In the genomic region with DNA sequence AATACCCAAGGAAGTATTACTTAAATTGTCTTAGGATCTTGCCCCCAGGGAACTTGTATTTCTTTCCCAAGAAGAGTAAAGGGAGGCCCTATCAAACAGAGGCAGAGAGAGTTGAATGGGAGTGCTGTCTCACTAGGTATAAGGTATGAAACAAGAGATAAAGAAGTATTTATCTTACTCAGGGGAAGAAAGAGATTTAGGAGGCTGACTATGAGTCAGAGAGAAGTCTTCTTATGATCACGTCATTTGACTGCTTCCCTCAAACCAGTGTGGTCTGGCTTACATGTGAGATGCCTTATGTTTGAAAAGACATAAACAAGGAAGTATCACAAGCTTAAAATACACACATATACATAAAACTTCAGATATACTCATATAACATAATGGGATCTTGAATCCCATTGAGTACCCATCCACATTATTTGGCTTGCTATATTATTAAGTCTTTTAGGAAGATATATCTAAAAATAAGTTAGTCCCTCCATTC, we compare ENCODE assay signal across 1 cellular context.
TF ChIP-seq lines count a peak whose summit lies in the region.

No MANE protein-coding gene starts in this region.

TF ChIP-seq in WTC11, 78 proteins besides CTCF, POLR2A, EP300 and RAD21 (continued from another document):
- TF ChIP-seq, protein P1, sequence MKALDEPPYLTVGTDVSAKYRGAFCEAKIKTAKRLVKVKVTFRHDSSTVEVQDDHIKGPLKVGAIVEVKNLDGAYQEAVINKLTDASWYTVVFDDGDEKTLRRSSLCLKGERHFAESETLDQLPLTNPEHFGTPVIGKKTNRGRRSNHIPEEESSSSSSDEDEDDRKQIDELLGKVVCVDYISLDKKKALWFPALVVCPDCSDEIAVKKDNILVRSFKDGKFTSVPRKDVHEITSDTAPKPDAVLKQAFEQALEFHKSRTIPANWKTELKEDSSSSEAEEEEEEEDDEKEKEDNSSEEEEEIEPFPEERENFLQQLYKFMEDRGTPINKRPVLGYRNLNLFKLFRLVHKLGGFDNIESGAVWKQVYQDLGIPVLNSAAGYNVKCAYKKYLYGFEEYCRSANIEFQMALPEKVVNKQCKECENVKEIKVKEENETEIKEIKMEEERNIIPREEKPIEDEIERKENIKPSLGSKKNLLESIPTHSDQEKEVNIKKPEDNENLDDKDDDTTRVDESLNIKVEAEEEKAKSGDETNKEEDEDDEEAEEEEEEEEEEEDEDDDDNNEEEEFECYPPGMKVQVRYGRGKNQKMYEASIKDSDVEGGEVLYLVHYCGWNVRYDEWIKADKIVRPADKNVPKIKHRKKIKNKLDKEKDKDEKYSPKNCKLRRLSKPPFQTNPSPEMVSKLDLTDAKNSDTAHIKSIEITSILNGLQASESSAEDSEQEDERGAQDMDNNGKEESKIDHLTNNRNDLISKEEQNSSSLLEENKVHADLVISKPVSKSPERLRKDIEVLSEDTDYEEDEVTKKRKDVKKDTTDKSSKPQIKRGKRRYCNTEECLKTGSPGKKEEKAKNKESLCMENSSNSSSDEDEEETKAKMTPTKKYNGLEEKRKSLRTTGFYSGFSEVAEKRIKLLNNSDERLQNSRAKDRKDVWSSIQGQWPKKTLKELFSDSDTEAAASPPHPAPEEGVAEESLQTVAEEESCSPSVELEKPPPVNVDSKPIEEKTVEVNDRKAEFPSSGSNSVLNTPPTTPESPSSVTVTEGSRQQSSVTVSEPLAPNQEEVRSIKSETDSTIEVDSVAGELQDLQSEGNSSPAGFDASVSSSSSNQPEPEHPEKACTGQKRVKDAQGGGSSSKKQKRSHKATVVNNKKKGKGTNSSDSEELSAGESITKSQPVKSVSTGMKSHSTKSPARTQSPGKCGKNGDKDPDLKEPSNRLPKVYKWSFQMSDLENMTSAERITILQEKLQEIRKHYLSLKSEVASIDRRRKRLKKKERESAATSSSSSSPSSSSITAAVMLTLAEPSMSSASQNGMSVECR (CRISPR knock-in tag; IDR thresholded peaks at IDR 0.05; ENCODE audit: borderline replicate concordance): no peak
- TF ChIP-seq ZNF671 (CRISPR knock-in tag; IDR thresholded peaks at IDR 0.05): no peak
